ENCODE assay signal across 13 cellular contexts in the genomic region with DNA sequence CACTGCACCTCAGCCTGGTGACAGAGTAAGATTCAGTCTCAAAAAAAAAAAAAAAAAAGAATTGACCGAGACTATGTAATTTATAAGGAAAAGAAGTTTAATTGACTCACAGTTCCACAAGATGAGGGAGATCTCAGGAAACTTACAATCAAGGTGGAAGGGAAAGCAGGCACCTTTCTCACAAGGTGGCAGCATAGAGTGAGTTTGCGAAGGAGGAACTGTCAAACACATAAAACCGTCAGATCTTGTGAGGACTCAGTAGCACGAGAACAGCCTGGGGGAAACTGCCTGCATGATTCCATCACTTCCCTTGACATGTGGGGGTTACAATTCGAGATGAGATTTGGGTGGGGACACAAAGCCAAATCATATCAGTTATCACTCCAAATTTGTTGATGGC.
DNase-seq lines count a peak whose midpoint lies in the region; ATAC-seq, FAIRE-seq and TF ChIP-seq lines count a peak whose summit lies in the region.
"Had no signal": no experiment of that assay in that cellular context is flagged by ENCODE, and none has a peak within 500 bp of the region (broad histone marks: within the 10 kb centered on the region; RNA-seq: fewer than 3 reads in every experiment).

No MANE protein-coding gene starts in this region.

- TF ChIP-seq CTCF in A549 (IDR thresholded peaks at IDR 0.05) (peak; percentile 24; the same call in 2 of the 3 replicates), GM12873 (IDR thresholded peaks at IDR 0.05; ENCODE audit: insufficient read depth, low read depth, low read length, missing control alignments) (peak; percentile 41), epithelial cell of esophagus (IDR thresholded peaks at IDR 0.05; ENCODE audit: insufficient read depth, low read depth, low read length, missing control alignments) (no peak)

- CTCF ChIA-PET in A549 (lab: Yijun Ruan, JAX), result interaction anchor here (0.6 kb wide), 2 partner anchors 17 to 144 kb away, joined by 3 read pairs; no protein-coding TSS in a partner anchor

- TF ChIP-seq EP300 in A549 (IDR thresholded peaks at IDR 0.05), result no peak

- DNase-seq in A549 (ENCODE audit: low read depth in 1 of 2, low spot score in 1 of 2), result peak in 1 of 2 experiments; percentile 34
- DNase-seq in NAMALWA (ENCODE audit: low spot score), result peak; percentile 40
- DNase-seq in epithelial cell of esophagus (ENCODE audit: low read depth), result peak; percentile 25
- no peak for DNase-seq in middle frontal gyrus (ENCODE audit: extremely low spot score, low spot score)
- DNase-seq in dedifferentiated amniotic fluid mesenchymal stem cell (ENCODE audit: extremely low spot score), result no peak
- no peak for DNase-seq in T-helper 17 cell
- DNase-seq: activated naive CD8-positive, alpha-beta T cell treated with anti-CD3 and anti-CD28 coated beads, Interleukin-2, amount 10 ng/mL, durations not matched to agents 7 days and 5 days; cortex of kidney; T-helper 1 cell had no signal

- H3K27me3 Mint-ChIP-seq in T-helper 17 cell, result no peaks in the 10 kb centered on the region
- H3K27me3 Mint-ChIP-seq: activated naive CD8-positive, alpha-beta T cell treated with anti-CD3 and anti-CD28 coated beads, Interleukin-2, amount 10 ng/mL, durations not matched to agents 7 days and 5 days had no signal

- H3K36me3 Mint-ChIP-seq in T-helper 17 cell (ENCODE audit: low read depth), result no peaks in the 10 kb centered on the region
- H3K36me3 Mint-ChIP-seq: activated naive CD8-positive, alpha-beta T cell treated with anti-CD3 and anti-CD28 coated beads, Interleukin-2, amount 10 ng/mL, durations not matched to agents 7 days and 5 days; stimulated activated effector memory CD8-positive, alpha-beta T cell treated with anti-CD3 and anti-CD28 coated beads, Interleukin-12 subunit alpha, Interleukin-12 subunit beta, amount 100 ng/mL, for 72 hours had no signal

- H3K4me3 ChIP-seq in A549, result no peak overlapping the region
- H3K4me3 ChIP-seq in epithelial cell of esophagus (ENCODE audit: low read length), result no peak overlapping the region

- 0 out of 6 replicates have a peak, but pooled peaks of 1 of the 2 experiments have one; percentile 45 for ATAC-seq in A549
- no peak for ATAC-seq in HG03378 (IDR thresholded peaks at IDR 0.05; ENCODE audit: unreplicated experiment)
- no peak for ATAC-seq in T-helper 17 cell
- ATAC-seq: stimulated activated effector memory CD8-positive, alpha-beta T cell treated with anti-CD3 and anti-CD28 coated beads, Interleukin-12 subunit alpha, Interleukin-12 subunit beta, amount 100 ng/mL, for 72 hours had no signal

- no peak overlapping the region for H3K4me2 ChIP-seq in A549

- no peak overlapping the region for H3K27ac Mint-ChIP-seq in T-helper 17 cell
- H3K27ac Mint-ChIP-seq: activated naive CD8-positive, alpha-beta T cell treated with anti-CD3 and anti-CD28 coated beads, Interleukin-2, amount 10 ng/mL, durations not matched to agents 7 days and 5 days; stimulated activated effector memory CD8-positive, alpha-beta T cell treated with anti-CD3 and anti-CD28 coated beads, Interleukin-12 subunit alpha, Interleukin-12 subunit beta, amount 100 ng/mL, for 72 hours had no signal

- H3K9me3 ChIP-seq in A549 (no peaks in the 10 kb centered on the region), T-helper 17 cell (ENCODE audit: control insufficient read depth, low read length, poor library complexity, severe bottlenecking) (no peaks in the 10 kb centered on the region)
- H3K9me3 ChIP-seq: neutrophil had no signal

- peak in 1 of 2 experiments; percentile 32; a peak in 3 of 5 replicates for TF ChIP-seq RAD21 in A549 (conservative IDR thresholded peaks at IDR 0.05 in 1 of 2, IDR thresholded peaks at IDR 0.05 in 1 of 2)

- TF ChIP-seq POLR2A in A549 (IDR thresholded peaks at IDR 0.05; ENCODE audit: low read length), result no peak

- 12% methylated on average over 5 of the region's 5 CpGs for WGBS in A549 (ENCODE audit: missing lambda C conversion rate)

- no peak overlapping the region for H3K4me3 Mint-ChIP-seq in T-helper 17 cell
- H3K4me3 Mint-ChIP-seq: activated naive CD8-positive, alpha-beta T cell treated with anti-CD3 and anti-CD28 coated beads, Interleukin-2, amount 10 ng/mL, durations not matched to agents 7 days and 5 days; stimulated activated effector memory CD8-positive, alpha-beta T cell treated with anti-CD3 and anti-CD28 coated beads, Interleukin-12 subunit alpha, Interleukin-12 subunit beta, amount 100 ng/mL, for 72 hours had no signal

- H3K27ac ChIP-seq in A549, result no peak overlapping the region
- H3K27ac ChIP-seq: neutrophil had no signal

- H3K4me1 ChIP-seq in A549, result no peaks in the 10 kb centered on the region

- POLR2A ChIA-PET in A549 (lab: Yijun Ruan, JAX), result no interaction called here

- no peak for FAIRE-seq in A549 (lab: Jason Lieb, UNC)

- H3K4me1 Mint-ChIP-seq in T-helper 17 cell, result no peaks in the 10 kb centered on the region
- H3K4me1 Mint-ChIP-seq: activated naive CD8-positive, alpha-beta T cell treated with anti-CD3 and anti-CD28 coated beads, Interleukin-2, amount 10 ng/mL, durations not matched to agents 7 days and 5 days; stimulated activated effector memory CD8-positive, alpha-beta T cell treated with anti-CD3 and anti-CD28 coated beads, Interleukin-12 subunit alpha, Interleukin-12 subunit beta, amount 100 ng/mL, for 72 hours had no signal

TF ChIP-seq in A549, 52 proteins besides CTCF, POLR2A, EP300 and RAD21:
- TF ChIP-seq ESRRA (IDR thresholded peaks at IDR 0.05; ENCODE audit: borderline replicate concordance, low read length), result no peak
- TF ChIP-seq SMC3 (IDR thresholded peaks at IDR 0.05), result peak; percentile 17; the same call in 1 of the 3 replicates

Comparison
In these comparisons a context has a peak if more than half of its experiments do, and no peak if none do; other contexts are left out.
1. DNase-seq: peak in NAMALWA (single experiment) and epithelial cell of esophagus (single experiment); none in middle frontal gyrus (single experiment), dedifferentiated amniotic fluid mesenchymal stem cell (single experiment) and T-helper 17 cell (0 of 3).